In genomic region chrX:38627683-38628082, GRCh38 we compare ENCODE assay signal across 8 cellular contexts.
DNase-seq lines count a peak whose midpoint lies in the region; ATAC-seq, FAIRE-seq and TF ChIP-seq lines count a peak whose summit lies in the region.

No MANE protein-coding gene starts in this region.

- H3K4me1 ChIP-seq in keratinocyte (ENCODE audit: control insufficient read depth, extremely low read depth, insufficient read depth, low read length), result no peaks in the 10 kb centered on the region
- no peaks in the 10 kb centered on the region for H3K4me1 ChIP-seq in CD8-positive, alpha-beta memory T cell (ENCODE audit: insufficient read depth, low read length)

- H3K9me3 ChIP-seq in keratinocyte (ENCODE audit: control insufficient read depth, low read depth, low read length), result no peaks in the 10 kb centered on the region
- H3K9me3 ChIP-seq in CD8-positive, alpha-beta memory T cell (ENCODE audit: low read length), result no peaks in the 10 kb centered on the region

- FAIRE-seq in keratinocyte (lab: Jason Lieb, UNC), result no peak

- CTCF ChIA-PET in GM10248 (lab: Yijun Ruan, JAX), result interaction anchor here (0.6 to 1.7 kb wide), 8 partner anchors 17 to 613 kb away, joined by 3 to 5 read pairs (median 4); no protein-coding TSS in a partner anchor
- CTCF ChIA-PET in WTC11 (lab: Charles Lee), result interaction anchor here (0.6 to 2.1 kb wide), 11 partner anchors 14 to 521 kb away, joined by 3 to 8 read pairs (median 3); no protein-coding TSS in a partner anchor
- CTCF ChIA-PET in CD8-positive, alpha-beta memory T cell (lab: Charles Lee), result interaction anchor here (1.3 kb wide), 1 partner anchor 11 kb away, joined by 3 read pairs; no protein-coding TSS in a partner anchor

- no peaks in the 10 kb centered on the region for H3K27me3 Mint-ChIP-seq in WTC11 (ENCODE audit: low read depth)
- H3K27me3 Mint-ChIP-seq in CD8-positive, alpha-beta memory T cell, result peaks cover 7 to 12% of the 10 kb centered on the region in 2 donors

- no peaks in the 10 kb centered on the region for H3K27me3 ChIP-seq in keratinocyte (ENCODE audit: control insufficient read depth, extremely low read depth, insufficient read depth, low read length)
- no peaks in the 10 kb centered on the region for H3K27me3 ChIP-seq in CD8-positive, alpha-beta memory T cell (ENCODE audit: insufficient read depth, low read length, poor library complexity, severe bottlenecking)

- no peaks in the 10 kb centered on the region for H3K79me2 ChIP-seq in keratinocyte (ENCODE audit: control insufficient read depth, insufficient read depth, low read length)

- H3K9me1 ChIP-seq in keratinocyte (ENCODE audit: control insufficient read depth, extremely low read depth, insufficient read depth, low read length), result no peaks in the 10 kb centered on the region

- no peak overlapping the region for H3K4me3 ChIP-seq in Jurkat, Clone E6-1 (ENCODE audit: low read length)
- no peak overlapping the region for H3K4me3 ChIP-seq in keratinocyte (ENCODE audit: control insufficient read depth in 2 of 3, extremely low read depth in 1 of 3, insufficient read depth in 2 of 3, low read depth in 1 of 3, low read length in 3 of 3)
- no peak overlapping the region for H3K4me3 ChIP-seq in CD8-positive, alpha-beta memory T cell (ENCODE audit: low read length)

- dilution Hi-C loops in keratinocyte (cut with MboI; ENCODE audit: extremely low pct_ligation_motif_present, low sequenced_read_pairs), result no loop called here

- no peaks in the 10 kb centered on the region for H3K36me3 Mint-ChIP-seq in WTC11
- H3K36me3 Mint-ChIP-seq in CD8-positive, alpha-beta memory T cell, result peaks cover 0 to 1% (median 0%) of the 10 kb centered on the region in 3 donors

- no peaks in the 10 kb centered on the region for H3K9me3 Mint-ChIP-seq in WTC11
- peaks cover 0 to 2% (median 0%) of the 10 kb centered on the region in 5 donors for H3K9me3 Mint-ChIP-seq in CD8-positive, alpha-beta memory T cell

- H2AFZ ChIP-seq in keratinocyte (ENCODE audit: control insufficient read depth, low read length), result no peak overlapping the region

- no peaks in the 10 kb centered on the region for H4K20me1 ChIP-seq in keratinocyte (ENCODE audit: control insufficient read depth, extremely low read depth, insufficient read depth, low read length)

- H3K36me3 ChIP-seq in keratinocyte (ENCODE audit: control insufficient read depth in 2 of 2, extremely low read depth in 1 of 2, insufficient read depth in 2 of 2, low read length in 2 of 2), result no peaks in the 10 kb centered on the region
- no peaks in the 10 kb centered on the region for H3K36me3 ChIP-seq in CD8-positive, alpha-beta memory T cell (ENCODE audit: insufficient read depth, low read length)

- H3K27ac ChIP-seq in keratinocyte (ENCODE audit: control insufficient read depth, insufficient read depth, low read length), result no peak overlapping the region
- no peak overlapping the region for H3K27ac ChIP-seq in CD8-positive, alpha-beta memory T cell (ENCODE audit: low read depth, low read length)

- H3K4me3 Mint-ChIP-seq in WTC11, result no peak overlapping the region
- H3K4me3 Mint-ChIP-seq in CD8-positive, alpha-beta memory T cell, result no peak overlapping the region

- DNase-seq in GM10248 (ENCODE audit: extremely low spot score) (peak; percentile 13), WTC11 (ENCODE audit: low spot score) (peak; percentile 19), keratinocyte (ENCODE audit: low read depth, low spot score) (peak; percentile 21), cerebellar cortex (ENCODE audit: low spot score) (no peak), DMS79 treated with DMSO at 0.1 percent for 48 hours (lab: John Stamatoyannopoulos, UW) (no peak)
- DNase-seq in Jurkat, Clone E6-1 (ENCODE audit: low read depth, low spot score), result peak; percentile 77
- DNase-seq in CD8-positive, alpha-beta memory T cell, result no peak

- H3K9ac ChIP-seq in keratinocyte (ENCODE audit: control insufficient read depth, extremely low read depth, insufficient read depth, low read length), result no peak overlapping the region

- ATAC-seq in GM21390 (IDR thresholded peaks at IDR 0.05; ENCODE audit: unreplicated experiment), result peak; percentile 70
- peak; percentile 97 for ATAC-seq in WTC11

- TF ChIP-seq CTCF in GM10248 (IDR thresholded peaks at IDR 0.05; ENCODE audit: control extremely low read depth, extremely low read depth, low read depth, missing control alignments), result peak; percentile 53
- peak; percentile 44 for TF ChIP-seq CTCF in WTC11 (IDR thresholded peaks at IDR 0.05)
- peak; percentile 68 to 83 (median 76) for TF ChIP-seq CTCF in keratinocyte (optimal IDR thresholded peaks at IDR 0.05 in 1 of 3, IDR thresholded peaks at IDR 0.05 in 1 of 3, conservative IDR thresholded peaks at IDR 0.05 in 1 of 3; ENCODE audit: extremely low read depth in 1 of 3, insufficient read depth in 2 of 3, low read length in 3 of 3)

- H3K4me2 ChIP-seq in keratinocyte (ENCODE audit: control insufficient read depth, extremely low read depth, insufficient read depth, low read depth, low read length), result no peak overlapping the region

- no peak overlapping the region for H3K27ac Mint-ChIP-seq in WTC11
- H3K27ac Mint-ChIP-seq in CD8-positive, alpha-beta memory T cell, result no peak overlapping the region

- POLR2A ChIA-PET in GM10248 (lab: Yijun Ruan, JAX), result no interaction called here
- POLR2A ChIA-PET in WTC11 (lab: Charles Lee), result no interaction called here
- POLR2A ChIA-PET in CD8-positive, alpha-beta memory T cell (lab: Charles Lee), result no interaction called here

- H3K4me1 Mint-ChIP-seq in WTC11, result peaks cover 6% of the 10 kb centered on the region
- H3K4me1 Mint-ChIP-seq in CD8-positive, alpha-beta memory T cell, result peaks cover 0 to 10% (median 6%) of the 10 kb centered on the region in 3 donors

TF ChIP-seq in WTC11, 78 proteins besides CTCF, POLR2A, EP300 and RAD21:
- TF ChIP-seq SMAD3 (CRISPR knock-in tag; IDR thresholded peaks at IDR 0.05; ENCODE audit: borderline replicate concordance), result no peak
- TF ChIP-seq NFATC4 (CRISPR knock-in tag; IDR thresholded peaks at IDR 0.05), result no peak
- no peak for TF ChIP-seq TEAD4 (CRISPR knock-in tag; IDR thresholded peaks at IDR 0.05)
- no peak for TF ChIP-seq PRRX2 (CRISPR knock-in tag; IDR thresholded peaks at IDR 0.05)
- TF ChIP-seq FOXP1 (CRISPR knock-in tag; IDR thresholded peaks at IDR 0.05; ENCODE audit: borderline replicate concordance), result no peak
- TF ChIP-seq ZBTB21 (CRISPR knock-in tag; IDR thresholded peaks at IDR 0.05; ENCODE audit: borderline replicate concordance), result no peak
- TF ChIP-seq ZNF138 (CRISPR knock-in tag; conservative IDR thresholded peaks at IDR 0.05), result no peak
- no peak for TF ChIP-seq CREB1 (CRISPR knock-in tag; IDR thresholded peaks at IDR 0.05)
- no peak for TF ChIP-seq ZNF232 (CRISPR knock-in tag; IDR thresholded peaks at IDR 0.05)
- TF ChIP-seq SOX15 (CRISPR knock-in tag; IDR thresholded peaks at IDR 0.05), result no peak
- no peak for TF ChIP-seq IRF1 (CRISPR knock-in tag; IDR thresholded peaks at IDR 0.05)
- no peak for TF ChIP-seq IRF2 (CRISPR knock-in tag; IDR thresholded peaks at IDR 0.05; ENCODE audit: borderline replicate concordance, low read depth)
- no peak for TF ChIP-seq MXD4 (CRISPR knock-in tag; IDR thresholded peaks at IDR 0.05; ENCODE audit: borderline replicate concordance)
- TF ChIP-seq MAX (CRISPR knock-in tag; IDR thresholded peaks at IDR 0.05), result no peak
- TF ChIP-seq GABPB1 (CRISPR knock-in tag; IDR thresholded peaks at IDR 0.05), result no peak
- no peak for TF ChIP-seq NFYB (CRISPR knock-in tag; conservative IDR thresholded peaks at IDR 0.05; ENCODE audit: low read depth)
- TF ChIP-seq ESRRA (CRISPR knock-in tag; IDR thresholded peaks at IDR 0.05; ENCODE audit: borderline replicate concordance), result no peak
- no peak for TF ChIP-seq ATF3 (CRISPR knock-in tag; conservative IDR thresholded peaks at IDR 0.05)
- TF ChIP-seq KAT7 (CRISPR knock-in tag; IDR thresholded peaks at IDR 0.05; ENCODE audit: borderline replicate concordance), result no peak
TF ChIP-seq in WTC11: peak in this region for 0.

Comparison
In these comparisons a context has a peak if more than half of its experiments do, and no peak if none do; other contexts are left out.
1. DNase-seq: peak in GM10248 (single experiment), Jurkat, Clone E6-1 (single experiment), WTC11 (single experiment) and keratinocyte (single experiment); none in cerebellar cortex (single experiment), CD8-positive, alpha-beta memory T cell (0 of 5) and DMS79 treated with DMSO at 0.1 percent for 48 hours (single experiment).
2. Peak in every context shown above with its lines, with median percentiles within 50 percentile points of each other: CTCF ChIP-seq.